Comparison of ENCODE assay signal across 9 cellular contexts in the genomic region with DNA sequence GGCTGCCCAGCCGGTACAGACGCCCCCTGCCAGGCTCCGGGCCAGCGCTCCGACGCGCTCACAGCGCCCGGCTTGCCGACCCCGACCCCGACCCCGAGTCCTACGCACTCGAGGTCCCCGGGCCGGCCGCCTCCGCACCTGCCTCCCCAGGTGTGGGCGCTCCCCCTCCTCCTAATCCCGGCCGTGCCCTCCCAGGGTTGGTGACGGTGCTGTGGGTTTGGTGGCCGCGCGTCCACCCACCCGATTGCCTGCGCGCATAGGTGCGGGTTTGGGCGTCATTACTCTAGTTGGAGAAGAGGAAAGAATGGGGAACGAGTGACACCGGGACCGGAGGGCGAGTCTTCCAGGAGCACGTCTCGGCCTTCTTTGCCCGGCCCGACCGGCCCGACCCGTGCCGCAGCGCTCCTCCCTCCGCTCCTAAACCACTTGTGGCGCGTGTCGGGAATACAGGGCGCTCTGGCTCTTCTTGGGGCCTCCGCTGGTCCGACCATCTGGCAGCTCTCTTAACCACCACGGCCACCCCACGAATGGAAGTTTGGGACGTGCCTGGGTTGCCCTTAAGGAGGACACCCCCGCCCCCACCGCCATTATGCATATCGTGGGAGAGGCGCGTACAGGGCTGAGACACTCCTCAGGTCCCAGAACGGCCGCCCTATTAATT. TPM values are rescaled to one million over a fixed set of nuclear protein-coding genes. Genes with fewer than 3 reads are reported as not detected.
DNase-seq lines count a peak whose midpoint lies in the region; FAIRE-seq and TF ChIP-seq lines count a peak whose summit lies in the region.
"Had no signal": no experiment of that assay in that cellular context is flagged by ENCODE, and none has a peak within 500 bp of the region (broad histone marks: within the 10 kb centered on the region; RNA-seq: fewer than 3 reads in every experiment).

No MANE protein-coding gene starts in this region.

- H3K27me3 Mint-ChIP-seq in mesothelial cell of epicardium (ENCODE audit: low read depth): peaks cover 79% of the 10 kb centered on the region

- FAIRE-seq in GM12892 (lab: Jason Lieb, UNC): no peak
- FAIRE-seq in endothelial cell of umbilical vein (lab: Jason Lieb, UNC): no peak

- no peak for TF ChIP-seq CTCF in endothelial cell of umbilical vein (IDR thresholded peaks at IDR 0.05; ENCODE audit: extremely low read depth in 1 of 2, insufficient read depth in 1 of 2, low read depth in 1 of 2, low read length in 2 of 2)
- TF ChIP-seq CTCF in mesothelial cell of epicardium (IDR thresholded peaks at IDR 0.05; ENCODE audit: unreplicated experiment): peak; percentile 4

- H3K9ac ChIP-seq in endothelial cell of umbilical vein (replicated peaks; ENCODE audit: extremely low read depth, insufficient read depth, low read length): no peak overlapping the region

- BruUV-seq in endothelial cell of umbilical vein (replicated peaks; lab: Mats Ljungman, UMichigan): no TSS peak

- no peaks in the 10 kb centered on the region for H3K36me3 ChIP-seq in endothelial cell of umbilical vein (ENCODE audit: control insufficient read depth in 2 of 2, extremely low read depth in 1 of 2, insufficient read depth in 2 of 2, low read length in 2 of 2)

- peaks cover 12% of the 10 kb centered on the region for H3K4me1 ChIP-seq in endothelial cell of umbilical vein (ENCODE audit: control insufficient read depth, extremely low read depth, insufficient read depth, low read length)

- POLR2A ChIA-PET in endothelial cell of umbilical vein (lab: Charles Lee): no interaction called here

- DNase-seq in GM12892 (ENCODE audit: insufficient read length) (peak; percentile 9), NCI-H1930 (lab: John Stamatoyannopoulos, UW) (peak; percentile 7 to 16), endothelial cell of umbilical vein (ENCODE audit: low read depth, low spot score) (no peak), mesothelial cell of epicardium (ENCODE audit: low spot score in 2 of 2, unreplicated experiment in 2 of 2) (peak; percentile 20 to 65), ureter (ENCODE audit: low spot score) (peak; percentile 65), GOT3 (lab: John Stamatoyannopoulos, UW) (no peak), GM19238 (ENCODE audit: insufficient read length, low spot score) (no peak)
- DNase-seq in stimulated activated CD4-positive, alpha-beta T cell treated with anti-CD3 and anti-CD28 coated beads, Interleukin-2, amount 100 ng/mL, for 48 hours: no peak

- H3K4me3 Mint-ChIP-seq in mesothelial cell of epicardium: peak overlapping the region; percentile 90

- no peak overlapping the region for H3K27ac ChIP-seq in endothelial cell of umbilical vein (ENCODE audit: insufficient read depth, low read depth, low read length)
- H3K27ac ChIP-seq: HL-60 had no signal

- H3K4me1 Mint-ChIP-seq in mesothelial cell of epicardium: peaks cover 5% of the 10 kb centered on the region

- H3K36me3 Mint-ChIP-seq in mesothelial cell of epicardium: no peaks in the 10 kb centered on the region

- peaks cover 22 to 29% of the 10 kb centered on the region in 2 experiments for H3K27me3 ChIP-seq in endothelial cell of umbilical vein (ENCODE audit: control insufficient read depth in 2 of 2, insufficient read depth in 2 of 2, low read length in 2 of 2)

- no peaks in the 10 kb centered on the region for H4K20me1 ChIP-seq in endothelial cell of umbilical vein (replicated peaks; ENCODE audit: control insufficient read depth, extremely low read depth, insufficient read depth, low read length)

- dilution Hi-C loops in endothelial cell of umbilical vein (cut with MboI; ENCODE audit: extremely low pct_ligation_motif_present, low sequenced_read_pairs): no loop called here

- peak overlapping the region; percentile 83 for H3K27ac Mint-ChIP-seq in mesothelial cell of epicardium

- TF ChIP-seq POLR2A in GM12892 (IDR thresholded peaks at IDR 0.05; ENCODE audit: low read depth, low read length): no peak
- no peak for TF ChIP-seq POLR2A in endothelial cell of umbilical vein (IDR thresholded peaks at IDR 0.05; ENCODE audit: low read depth, low read length)

- H3K9me3 Mint-ChIP-seq in mesothelial cell of epicardium: no peaks in the 10 kb centered on the region

- H2AFZ ChIP-seq in endothelial cell of umbilical vein (ENCODE audit: low read depth, low read length): peak overlapping the region; percentile 35

- no peaks in the 10 kb centered on the region for H3K79me2 ChIP-seq in endothelial cell of umbilical vein (ENCODE audit: control insufficient read depth, insufficient read depth, low read length)

- CTCF ChIA-PET in endothelial cell of umbilical vein (lab: Charles Lee): interaction anchor here (1.0 to 4.1 kb wide), 12 partner anchors 10 to 310 kb away, joined by 3 to 33 read pairs (median 4); no protein-coding TSS in a partner anchor

- H3K9me3 ChIP-seq in endothelial cell of umbilical vein (replicated peaks; ENCODE audit: control insufficient read depth, insufficient read depth, low read length): no peaks in the 10 kb centered on the region

- H3K4me2 ChIP-seq in endothelial cell of umbilical vein (ENCODE audit: insufficient read depth, low read length): peak overlapping the region; percentile 62

- no peaks in the 10 kb centered on the region for H3K9me1 ChIP-seq in endothelial cell of umbilical vein (replicated peaks; ENCODE audit: control insufficient read depth, extremely low read depth, insufficient read depth, low read length)

- intact Hi-C loops in endothelial cell of umbilical vein (cut with micrococcal nuclease): loop anchor here (1.0 to 5.0 kb wide), 6 partner anchors 25 to 308 kb away; no protein-coding TSS in a partner anchor

- peak overlapping the region; percentile 37 to 67 (median 56) for H3K4me3 ChIP-seq in endothelial cell of umbilical vein (replicated peaks in 1 of 3; ENCODE audit: insufficient read depth in 1 of 3, low read depth in 1 of 3, low read length in 3 of 3)

TF ChIP-seq in endothelial cell of umbilical vein, 7 proteins besides CTCF, POLR2A, EP300 and RAD21:
- TF ChIP-seq GATA2 (IDR thresholded peaks at IDR 0.05; ENCODE audit: insufficient read depth, insufficient read length, low read depth, low read length) (no peak), EZH2 (IDR thresholded peaks at IDR 0.05; ENCODE audit: borderline replicate concordance, low read depth, low read length, severe bottlenecking) (peak; percentile 5), POLR2AphosphoS5 (IDR thresholded peaks at IDR 0.05; ENCODE audit: insufficient read depth, low read depth, low read length) (no peak), FOS (IDR thresholded peaks at IDR 0.05; ENCODE audit: borderline replicate concordance, insufficient read depth, low read length) (no peak), MYC (IDR thresholded peaks at IDR 0.05; ENCODE audit: low read depth, low read length) (no peak), JUN (IDR thresholded peaks at IDR 0.05; ENCODE audit: borderline replicate concordance, insufficient read depth, insufficient read length, low read depth) (no peak)
- TF ChIP-seq, protein P1, sequence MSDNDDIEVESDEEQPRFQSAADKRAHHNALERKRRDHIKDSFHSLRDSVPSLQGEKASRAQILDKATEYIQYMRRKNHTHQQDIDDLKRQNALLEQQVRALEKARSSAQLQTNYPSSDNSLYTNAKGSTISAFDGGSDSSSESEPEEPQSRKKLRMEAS (IDR thresholded peaks at IDR 0.05; ENCODE audit: insufficient read depth, insufficient read length): no peak

RNA-seq across cellular contexts. Expression of a gene that starts 0.8 kb away (rescaled TPM):
- polyA plus RNA-seq in GM12892 (2012; ENCODE audit: missing spikeins): not detected
- total RNA-seq in endothelial cell of umbilical vein: 0.18 TPM in 1 of 2 replicates, not detected in the other
- polyA plus RNA-seq in endothelial cell of umbilical vein: 0.06 and 0.13 TPM in 2 replicates
- 0.04 TPM in 2 replicates for polyA plus RNA-seq in endothelial cell of umbilical vein (2011; cell fraction: cytosol; rRNA removed)
- 0.04 and 0.11 TPM in 2 replicates for polyA plus RNA-seq in endothelial cell of umbilical vein (2011; cell fraction: nucleus; rRNA removed)
- 0.08 and 0.17 TPM in 2 replicates for polyA plus RNA-seq in endothelial cell of umbilical vein (2012)
- polyA minus RNA-seq in endothelial cell of umbilical vein: 0.25 and 0.41 TPM in 2 replicates
- polyA minus RNA-seq in endothelial cell of umbilical vein (2011; cell fraction: cytosol; rRNA and poly(A)+ RNA removed): 2.7 TPM
- 0.14 and 0.19 TPM in 2 replicates for polyA minus RNA-seq in endothelial cell of umbilical vein (2011; cell fraction: nucleus; rRNA and poly(A)+ RNA removed)
- 2.1 to 3.4 TPM (median 2.4 TPM) in 3 replicates for total RNA-seq in mesothelial cell of epicardium
- total RNA-seq in ureter: 36.8 TPM

Comparison
In these comparisons a context has a peak if more than half of its experiments do, and no peak if none do; other contexts are left out.
1. DNase-seq: peak in GM12892 (single experiment), NCI-H1930 (2 of 2), mesothelial cell of epicardium (2 of 2) and ureter (single experiment); none in endothelial cell of umbilical vein (single experiment), GOT3 (single experiment), GM19238 (single experiment) and stimulated activated CD4-positive, alpha-beta T cell treated with anti-CD3 and anti-CD28 coated beads, Interleukin-2, amount 100 ng/mL, for 48 hours (0 of 2).